In genomic region chr18:23964282-23965238, GRCh38 we compare ENCODE assay signal across 9 cellular contexts. TPM values are rescaled to one million over a fixed set of nuclear protein-coding genes. Genes with fewer than 3 reads are reported as not detected.
DNase-seq lines count a peak whose midpoint lies in the region; ATAC-seq and TF ChIP-seq lines count a peak whose summit lies in the region.
"Had no signal": no experiment of that assay in that cellular context is flagged by ENCODE, and none has a peak within 500 bp of the region (broad histone marks: within the 10 kb centered on the region; RNA-seq: fewer than 3 reads in every experiment).

No MANE protein-coding gene starts in this region.

- no peak overlapping the region for H3K4me2 ChIP-seq in trophoblast cell (ENCODE audit: low read length)

- POLR2A ChIA-PET in GM10248 (lab: Yijun Ruan, JAX): no interaction called here

- no peak overlapping the region for H2AFZ ChIP-seq in trophoblast cell (ENCODE audit: insufficient read depth, low read length, poor library complexity)

- H3K79me1 ChIP-seq in trophoblast cell (ENCODE audit: low read length): no peaks in the 10 kb centered on the region

- in situ Hi-C loops in KBM-7 (cut with MboI; ENCODE audit: low pct_unique_long_range_greater_than_20kb, low sequenced_read_pairs): no loop called here

- peak; percentile 15 for TF ChIP-seq CTCF in GM10248 (IDR thresholded peaks at IDR 0.05; ENCODE audit: control extremely low read depth, extremely low read depth, low read depth, missing control alignments)
- TF ChIP-seq CTCF in RWPE2 (IDR thresholded peaks at IDR 0.05; ENCODE audit: poor library complexity, severe bottlenecking): no peak

- ATAC-seq in RWPE2 (ENCODE audit: low read depth): peak; percentile 39; the same call in 2 of the 3 replicates
- ATAC-seq in activated naive CD4-positive, alpha-beta T cell treated with anti-CD3 and anti-CD28 coated beads, Interleukin-2, amount 50 U/mL, for 72 hours: peak; percentile 48 to 78
- ATAC-seq in GM19467 (IDR thresholded peaks at IDR 0.05; ENCODE audit: unreplicated experiment): no peak
- ATAC-seq in HG02970 (IDR thresholded peaks at IDR 0.05; ENCODE audit: low FRiP score, unreplicated experiment): no peak

- no peak overlapping the region for H3K4ac ChIP-seq in trophoblast cell (ENCODE audit: low read depth, low read length)

- no CpG with 5 or more reads among the region's 11 CpGs for WGBS in trophoblast cell (ENCODE audit: extremely low coverage, insufficient coverage, insufficient read length)

- H3K27ac ChIP-seq in RWPE2 (ENCODE audit: poor library complexity, severe bottlenecking) (no peak overlapping the region), trophoblast cell (ENCODE audit: low read depth, low read length) (no peak overlapping the region)

- H3K4me1 ChIP-seq in RWPE2 (ENCODE audit: insufficient read depth, poor library complexity, severe bottlenecking): no peaks in the 10 kb centered on the region
- peaks cover 0 to 2% of the 10 kb centered on the region in 2 experiments for H3K4me1 ChIP-seq in trophoblast cell (ENCODE audit: control insufficient read depth in 1 of 2, insufficient read depth in 2 of 2, low read length in 2 of 2)

- H3K23ac ChIP-seq in trophoblast cell (ENCODE audit: low read length): no peak overlapping the region

- no peak overlapping the region for H3K14ac ChIP-seq in trophoblast cell (ENCODE audit: low read length)

- no peaks in the 10 kb centered on the region for H3K27me3 ChIP-seq in RWPE2 (ENCODE audit: insufficient read depth, poor library complexity, severe bottlenecking)
- no peaks in the 10 kb centered on the region for H3K27me3 ChIP-seq in trophoblast cell (ENCODE audit: insufficient read depth, low read length)

- H3K36me3 Mint-ChIP-seq in activated naive CD4-positive, alpha-beta T cell treated with anti-CD3 and anti-CD28 coated beads, Interleukin-2, amount 50 U/mL, for 72 hours: peaks cover 0 to 9% of the 10 kb centered on the region in 2 donors

- H3K36me3 ChIP-seq in RWPE2 (ENCODE audit: low read depth) (no peaks in the 10 kb centered on the region), trophoblast cell (ENCODE audit: control insufficient read depth in 1 of 2, insufficient read depth in 2 of 2, low read length in 2 of 2) (no peaks in the 10 kb centered on the region)

- H3K27ac Mint-ChIP-seq in activated naive CD4-positive, alpha-beta T cell treated with anti-CD3 and anti-CD28 coated beads, Interleukin-2, amount 50 U/mL, for 72 hours: peak overlapping the region; percentile 35 to 75

- H3K4me3 ChIP-seq in RWPE2 (ENCODE audit: severe bottlenecking) (no peak overlapping the region), trophoblast cell (ENCODE audit: low read depth, low read length) (peak overlapping the region; percentile 28)
- H3K4me3 ChIP-seq: lung had no signal

- H3K18ac ChIP-seq in trophoblast cell (ENCODE audit: low read length): no peak overlapping the region

- no peak overlapping the region for H4K91ac ChIP-seq in trophoblast cell (ENCODE audit: low read depth, low read length)

- peaks cover 2% of the 10 kb centered on the region for H3K79me2 ChIP-seq in trophoblast cell (ENCODE audit: control insufficient read depth, insufficient read depth, low read length, poor library complexity)

- H2AK5ac ChIP-seq in trophoblast cell (ENCODE audit: low read length): no peak overlapping the region

- H4K12ac ChIP-seq in trophoblast cell (ENCODE audit: low read depth, low read length): no peak overlapping the region

- no peaks in the 10 kb centered on the region for H3K9me3 ChIP-seq in RWPE2 (ENCODE audit: severe bottlenecking)
- H3K9me3 ChIP-seq in trophoblast cell (ENCODE audit: insufficient read depth, low read depth, low read length): peaks cover 1% of the 10 kb centered on the region

- peaks cover 0 to 3% of the 10 kb centered on the region in 2 donors for H3K9me3 Mint-ChIP-seq in activated naive CD4-positive, alpha-beta T cell treated with anti-CD3 and anti-CD28 coated beads, Interleukin-2, amount 50 U/mL, for 72 hours

- no peak overlapping the region for H3K9ac ChIP-seq in trophoblast cell (ENCODE audit: low read length)

- DNase-seq in GM10248 (ENCODE audit: extremely low spot score): no peak
- DNase-seq in RWPE2 (ENCODE audit: low spot score): no peak
- peak in 1 of 2 donors; percentile 20 for DNase-seq in activated naive CD4-positive, alpha-beta T cell treated with anti-CD3 and anti-CD28 coated beads, Interleukin-2, amount 50 U/mL, for 72 hours (ENCODE audit: low spot score in 2 of 2)
- DNase-seq in trophoblast cell: peak in 1 of 2 donors; percentile 21
- no peak for DNase-seq in COLO668 (lab: John Stamatoyannopoulos, UW; ENCODE audit: unreplicated experiment)
- no peak for DNase-seq in KBM-7

- peak overlapping the region; percentile 59 for H4K8ac ChIP-seq in trophoblast cell (ENCODE audit: low read depth, low read length)

- CTCF ChIA-PET in GM10248 (lab: Yijun Ruan, JAX): interaction anchor here (1.0 kb wide), 1 partner anchor 8 kb away, joined by 3 read pairs; no protein-coding TSS in a partner anchor

- no peak overlapping the region for H2BK12ac ChIP-seq in trophoblast cell (ENCODE audit: low read length)

- H2BK120ac ChIP-seq in trophoblast cell (ENCODE audit: insufficient read depth, low read length, poor library complexity): peak overlapping the region; percentile 53

- H2BK5ac ChIP-seq in trophoblast cell (ENCODE audit: low read depth, low read length, poor library complexity): no peak overlapping the region

RNA-seq across cellular contexts. Expression of gene TTC39C, which starts 50.0 kb away (rescaled TPM):
- total RNA-seq in activated naive CD4-positive, alpha-beta T cell treated with anti-CD3 and anti-CD28 coated beads, Interleukin-2, amount 50 U/mL, for 72 hours: 10 to 100 TPM; 44.0 to 46.2 TPM
- polyA plus RNA-seq in trophoblast cell (2013): 8.6 and 8.8 TPM in 2 replicates

Comparison
In these comparisons a context has a peak if more than half of its experiments do, and no peak if none do; other contexts are left out.
1. ATAC-seq: peak in RWPE2 (single experiment) and activated naive CD4-positive, alpha-beta T cell treated with anti-CD3 and anti-CD28 coated beads, Interleukin-2, amount 50 U/mL, for 72 hours (2 of 2); none in GM19467 (single experiment) and HG02970 (single experiment).